ENCODE assay signal across 7 cellular contexts in genomic region chr16:29145086-29145485, GRCh38.
A peak's percentile ranks its signal among the peaks of the same experiment; 100 is the strongest.
DNase-seq lines count a peak whose midpoint lies in the region; ATAC-seq, FAIRE-seq and TF ChIP-seq lines count a peak whose summit lies in the region.
"Not testable (repeated sequence)": the region's sequence is repeated elsewhere in the genome, so short reads cannot be mapped to it uniquely, and the experiment has no call there.

No MANE protein-coding gene starts in this region.

- H3K9me3 Mint-ChIP-seq in CD8-positive, alpha-beta T cell; activated CD8-positive, alpha-beta T cell treated with anti-CD3 and anti-CD28 coated beads, Interleukin-2, amount 10 ng/mL, durations not matched to agents 7 days and 5 days (ENCODE audit: insufficient read depth); chondrocyte (ENCODE audit: low read depth); naive thymus-derived CD8-positive, alpha-beta T cell; stimulated activated naive B cell treated with anti-CD40 and anti-IgM and Interleukin-4, amounts not matched to agents 10 μg/mL and 1 μg/mL and 100 μg/mL, for 72 hours: not testable (repeated sequence)

- CTCF ChIA-PET in CD8-positive, alpha-beta T cell (lab: Charles Lee); activated CD8-positive, alpha-beta T cell treated with anti-CD3 and anti-CD28 coated beads, Interleukin-2, amount 10 ng/mL, durations not matched to agents 7 days and 5 days (lab: Charles Lee): not testable (repeated sequence)

- H3K27ac ChIP-seq in CD8-positive, alpha-beta T cell (ENCODE audit: low read depth, low read length); kidney (ENCODE audit: low read depth in 2 of 2, low read length in 2 of 2): not testable (repeated sequence)
- peak overlapping the region; percentile 73 to 75 for H3K27ac ChIP-seq in ovary

- peaks cover 23% of the 10 kb centered on the region for H3K4me1 ChIP-seq in CD8-positive, alpha-beta T cell (ENCODE audit: insufficient read depth, low read length)
- H3K4me1 ChIP-seq in kidney (ENCODE audit: control insufficient read depth in 1 of 2, insufficient read depth in 1 of 2, low read depth in 1 of 2, low read length in 2 of 2) = not testable (repeated sequence)
- H3K4me1 ChIP-seq in ovary (ENCODE audit: insufficient read depth) = peaks cover 11% of the 10 kb centered on the region

- H3K36me3 Mint-ChIP-seq in CD8-positive, alpha-beta T cell; activated CD8-positive, alpha-beta T cell treated with anti-CD3 and anti-CD28 coated beads, Interleukin-2, amount 10 ng/mL, durations not matched to agents 7 days and 5 days (ENCODE audit: low read depth); chondrocyte (ENCODE audit: low read depth); naive thymus-derived CD8-positive, alpha-beta T cell: not testable (repeated sequence)
- H3K36me3 Mint-ChIP-seq in stimulated activated naive B cell treated with anti-CD40 and anti-IgM and Interleukin-4, amounts not matched to agents 10 μg/mL and 1 μg/mL and 100 μg/mL, for 72 hours = peaks cover 47 to 59% of the 10 kb centered on the region in 2 donors

- not testable (repeated sequence) for TF ChIP-seq EP300 in ovary (IDR thresholded peaks at IDR 0.05)

- H3K27me3 ChIP-seq in CD8-positive, alpha-beta T cell (ENCODE audit: insufficient read depth, low read length); ovary: not testable (repeated sequence)

- POLR2A ChIA-PET in CD8-positive, alpha-beta T cell (lab: Charles Lee); activated CD8-positive, alpha-beta T cell treated with anti-CD3 and anti-CD28 coated beads, Interleukin-2, amount 10 ng/mL, durations not matched to agents 7 days and 5 days (lab: Charles Lee); naive thymus-derived CD8-positive, alpha-beta T cell (lab: Charles Lee): not testable (repeated sequence)

- FAIRE-seq in kidney (lab: Jason Lieb, UNC) = not testable (repeated sequence)

- H3K27me3 Mint-ChIP-seq in CD8-positive, alpha-beta T cell (ENCODE audit: low read depth); activated CD8-positive, alpha-beta T cell treated with anti-CD3 and anti-CD28 coated beads, Interleukin-2, amount 10 ng/mL, durations not matched to agents 7 days and 5 days (ENCODE audit: low read depth); chondrocyte (ENCODE audit: low read depth); naive thymus-derived CD8-positive, alpha-beta T cell; stimulated activated naive B cell treated with anti-CD40 and anti-IgM and Interleukin-4, amounts not matched to agents 10 μg/mL and 1 μg/mL and 100 μg/mL, for 72 hours: not testable (repeated sequence)

- not testable (repeated sequence) for H3K9ac ChIP-seq in kidney (ENCODE audit: low read length in 2 of 2)

- H3K4me3 ChIP-seq in CD8-positive, alpha-beta T cell (ENCODE audit: low read depth, low read length); kidney (ENCODE audit: low read length in 2 of 2); ovary: not testable (repeated sequence)

- WGBS in ovary, 3 donors = 93 to 96% (median 95%) methylated on average over 5 to 12 of the region's 12 CpGs

- H3K9me3 ChIP-seq in CD8-positive, alpha-beta T cell (ENCODE audit: low read length); kidney (ENCODE audit: control insufficient read depth in 1 of 2, low read length in 2 of 2); ovary: not testable (repeated sequence)

- not testable (repeated sequence) for H3K4me3 Mint-ChIP-seq in CD8-positive, alpha-beta T cell; activated CD8-positive, alpha-beta T cell treated with anti-CD3 and anti-CD28 coated beads, Interleukin-2, amount 10 ng/mL, durations not matched to agents 7 days and 5 days; chondrocyte (ENCODE audit: unreplicated experiment); naive thymus-derived CD8-positive, alpha-beta T cell; stimulated activated naive B cell treated with anti-CD40 and anti-IgM and Interleukin-4, amounts not matched to agents 10 μg/mL and 1 μg/mL and 100 μg/mL, for 72 hours

- not testable (repeated sequence) for DNase-seq in CD8-positive, alpha-beta T cell; activated CD8-positive, alpha-beta T cell treated with anti-CD3 and anti-CD28 coated beads, Interleukin-2, amount 10 ng/mL, durations not matched to agents 7 days and 5 days; naive thymus-derived CD8-positive, alpha-beta T cell; stimulated activated naive B cell treated with anti-CD40 and anti-IgM and Interleukin-4, amounts not matched to agents 10 μg/mL and 1 μg/mL and 100 μg/mL, for 72 hours
- DNase-seq in chondrocyte (ENCODE audit: low spot score) (peak; percentile 25), kidney (peak; percentile 52), ovary (peak in 3 of 5 donors; percentile 20 to 30 (median 27))

- peak overlapping the region; percentile 81 for H3K27ac Mint-ChIP-seq in CD8-positive, alpha-beta T cell
- H3K27ac Mint-ChIP-seq in activated CD8-positive, alpha-beta T cell treated with anti-CD3 and anti-CD28 coated beads, Interleukin-2, amount 10 ng/mL, durations not matched to agents 7 days and 5 days = peak overlapping the region; percentile 53
- H3K27ac Mint-ChIP-seq in chondrocyte (ENCODE audit: unreplicated experiment) = not testable (repeated sequence)
- H3K27ac Mint-ChIP-seq in naive thymus-derived CD8-positive, alpha-beta T cell = peak overlapping the region; percentile 68 to 100 (median 100)
- H3K27ac Mint-ChIP-seq in stimulated activated naive B cell treated with anti-CD40 and anti-IgM and Interleukin-4, amounts not matched to agents 10 μg/mL and 1 μg/mL and 100 μg/mL, for 72 hours = peak overlapping the region; percentile 7

- not testable (repeated sequence) for TF ChIP-seq POLR2A in ovary (IDR thresholded peaks at IDR 0.05)

- TF ChIP-seq CTCF in CD8-positive, alpha-beta T cell (IDR thresholded peaks at IDR 0.05); chondrocyte (IDR thresholded peaks at IDR 0.05); kidney (IDR thresholded peaks at IDR 0.05; ENCODE audit: borderline replicate concordance, extremely low read depth, insufficient read depth); ovary (IDR thresholded peaks at IDR 0.05): not testable (repeated sequence)

- H3K36me3 ChIP-seq in CD8-positive, alpha-beta T cell (ENCODE audit: insufficient read depth, low read length); kidney (ENCODE audit: control insufficient read depth in 1 of 2, insufficient read depth in 2 of 2, low read length in 2 of 2); ovary: not testable (repeated sequence)

- intact Hi-C loops in CD8-positive, alpha-beta T cell (cut with DNase I, micrococcal nuclease); kidney (cut with DNase I); ovary (cut with DNase I): not testable (repeated sequence)

- ATAC-seq in CD8-positive, alpha-beta T cell; activated CD8-positive, alpha-beta T cell treated with anti-CD3 and anti-CD28 coated beads, Interleukin-2, amount 10 ng/mL, durations not matched to agents 7 days and 5 days; naive thymus-derived CD8-positive, alpha-beta T cell; stimulated activated naive B cell treated with anti-CD40 and anti-IgM and Interleukin-4, amounts not matched to agents 10 μg/mL and 1 μg/mL and 100 μg/mL, for 72 hours (replicated peaks): not testable (repeated sequence)

- peaks cover 32% of the 10 kb centered on the region for H3K4me1 Mint-ChIP-seq in CD8-positive, alpha-beta T cell (ENCODE audit: low read depth)
- peaks cover 34% of the 10 kb centered on the region for H3K4me1 Mint-ChIP-seq in activated CD8-positive, alpha-beta T cell treated with anti-CD3 and anti-CD28 coated beads, Interleukin-2, amount 10 ng/mL, durations not matched to agents 7 days and 5 days (ENCODE audit: low read depth)
- not testable (repeated sequence) for H3K4me1 Mint-ChIP-seq in chondrocyte (ENCODE audit: low read depth)
- H3K4me1 Mint-ChIP-seq in naive thymus-derived CD8-positive, alpha-beta T cell = peaks cover 19 to 57% (median 38%) of the 10 kb centered on the region in 4 donors
- H3K4me1 Mint-ChIP-seq in stimulated activated naive B cell treated with anti-CD40 and anti-IgM and Interleukin-4, amounts not matched to agents 10 μg/mL and 1 μg/mL and 100 μg/mL, for 72 hours = peaks cover 21% of the 10 kb centered on the region in 2 donors
